Comparison of ENCODE assay signal across 2 cellular contexts in genomic region chr10:33005322-33006282, GRCh38.
TF ChIP-seq lines count a peak whose summit lies in the region.

No MANE protein-coding gene starts in this region.

TF ChIP-seq in HCT116, 20 proteins besides CTCF, POLR2A, EP300 and RAD21:
- no peak for TF ChIP-seq EZH2 (IDR thresholded peaks at IDR 0.05)
- TF ChIP-seq JUND (IDR thresholded peaks at IDR 0.05) = peak; percentile 72
- no peak for TF ChIP-seq EZH2phosphoT487 (IDR thresholded peaks at IDR 0.05; ENCODE audit: borderline replicate concordance)
- TF ChIP-seq, protein P1, sequence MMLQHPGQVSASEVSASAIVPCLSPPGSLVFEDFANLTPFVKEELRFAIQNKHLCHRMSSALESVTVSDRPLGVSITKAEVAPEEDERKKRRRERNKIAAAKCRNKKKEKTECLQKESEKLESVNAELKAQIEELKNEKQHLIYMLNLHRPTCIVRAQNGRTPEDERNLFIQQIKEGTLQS (IDR thresholded peaks at IDR 0.05) = no peak
- peak; percentile 48 for TF ChIP-seq TCF7L2 (IDR thresholded peaks at IDR 0.05; ENCODE audit: borderline replicate concordance, extremely low read depth, insufficient read depth, insufficient read length)
- peak; percentile 10 for TF ChIP-seq YY1 (IDR thresholded peaks at IDR 0.05; ENCODE audit: extremely low read depth, insufficient replicate concordance, low read depth, low read length)
- TF ChIP-seq, protein P2, sequence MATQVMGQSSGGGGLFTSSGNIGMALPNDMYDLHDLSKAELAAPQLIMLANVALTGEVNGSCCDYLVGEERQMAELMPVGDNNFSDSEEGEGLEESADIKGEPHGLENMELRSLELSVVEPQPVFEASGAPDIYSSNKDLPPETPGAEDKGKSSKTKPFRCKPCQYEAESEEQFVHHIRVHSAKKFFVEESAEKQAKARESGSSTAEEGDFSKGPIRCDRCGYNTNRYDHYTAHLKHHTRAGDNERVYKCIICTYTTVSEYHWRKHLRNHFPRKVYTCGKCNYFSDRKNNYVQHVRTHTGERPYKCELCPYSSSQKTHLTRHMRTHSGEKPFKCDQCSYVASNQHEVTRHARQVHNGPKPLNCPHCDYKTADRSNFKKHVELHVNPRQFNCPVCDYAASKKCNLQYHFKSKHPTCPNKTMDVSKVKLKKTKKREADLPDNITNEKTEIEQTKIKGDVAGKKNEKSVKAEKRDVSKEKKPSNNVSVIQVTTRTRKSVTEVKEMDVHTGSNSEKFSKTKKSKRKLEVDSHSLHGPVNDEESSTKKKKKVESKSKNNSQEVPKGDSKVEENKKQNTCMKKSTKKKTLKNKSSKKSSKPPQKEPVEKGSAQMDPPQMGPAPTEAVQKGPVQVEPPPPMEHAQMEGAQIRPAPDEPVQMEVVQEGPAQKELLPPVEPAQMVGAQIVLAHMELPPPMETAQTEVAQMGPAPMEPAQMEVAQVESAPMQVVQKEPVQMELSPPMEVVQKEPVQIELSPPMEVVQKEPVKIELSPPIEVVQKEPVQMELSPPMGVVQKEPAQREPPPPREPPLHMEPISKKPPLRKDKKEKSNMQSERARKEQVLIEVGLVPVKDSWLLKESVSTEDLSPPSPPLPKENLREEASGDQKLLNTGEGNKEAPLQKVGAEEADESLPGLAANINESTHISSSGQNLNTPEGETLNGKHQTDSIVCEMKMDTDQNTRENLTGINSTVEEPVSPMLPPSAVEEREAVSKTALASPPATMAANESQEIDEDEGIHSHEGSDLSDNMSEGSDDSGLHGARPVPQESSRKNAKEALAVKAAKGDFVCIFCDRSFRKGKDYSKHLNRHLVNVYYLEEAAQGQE (IDR thresholded peaks at IDR 0.05; ENCODE audit: low read depth) = no peak
- TF ChIP-seq ZNF274 (IDR thresholded peaks at IDR 0.05; ENCODE audit: low read depth, low read length) = no peak
- TF ChIP-seq, protein P3, sequence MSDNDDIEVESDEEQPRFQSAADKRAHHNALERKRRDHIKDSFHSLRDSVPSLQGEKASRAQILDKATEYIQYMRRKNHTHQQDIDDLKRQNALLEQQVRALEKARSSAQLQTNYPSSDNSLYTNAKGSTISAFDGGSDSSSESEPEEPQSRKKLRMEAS (IDR thresholded peaks at IDR 0.05) = peak; percentile 74
- peak; percentile 78 for TF ChIP-seq FOSL1 (IDR thresholded peaks at IDR 0.05; ENCODE audit: low read depth)
- TF ChIP-seq EGR1 (IDR thresholded peaks at IDR 0.05; ENCODE audit: low read depth) = 0 out of 2 replicates have a peak, but pooled peaks have one; percentile 2
- no peak for TF ChIP-seq ELF1 (IDR thresholded peaks at IDR 0.05; ENCODE audit: borderline replicate concordance, low read depth)
- peak; percentile 97 for TF ChIP-seq SRF (IDR thresholded peaks at IDR 0.05; ENCODE audit: low read depth)
- peak; percentile 66 for TF ChIP-seq SP1 (IDR thresholded peaks at IDR 0.05; ENCODE audit: low read depth)
- TF ChIP-seq CEBPB (IDR thresholded peaks at IDR 0.05; ENCODE audit: low read depth) = peak; percentile 83
- TF ChIP-seq CBX3 (IDR thresholded peaks at IDR 0.05; ENCODE audit: low read depth) = peak; percentile 80
- TF ChIP-seq POLR2AphosphoS5 (IDR thresholded peaks at IDR 0.05; ENCODE audit: low read depth, low read length) = peak; percentile 56; the same call in 1 of the 2 replicates
- no peak; the same call in 1 of the 2 replicates for TF ChIP-seq SIN3A (IDR thresholded peaks at IDR 0.05; ENCODE audit: low read depth)
- no peak for TF ChIP-seq ZBTB33 (IDR thresholded peaks at IDR 0.05; ENCODE audit: extremely low read depth, insufficient replicate concordance, low read length)
- TF ChIP-seq ZFX (IDR thresholded peaks at IDR 0.05) = no peak

TF ChIP-seq in endothelial cell of umbilical vein, 7 proteins besides CTCF, POLR2A, EP300 and RAD21:
- no peak for TF ChIP-seq EZH2 (IDR thresholded peaks at IDR 0.05; ENCODE audit: borderline replicate concordance, low read depth, low read length, severe bottlenecking)
- TF ChIP-seq FOS (IDR thresholded peaks at IDR 0.05; ENCODE audit: borderline replicate concordance, insufficient read depth, low read length) = peak; percentile 92
- peak; percentile 35 for TF ChIP-seq POLR2AphosphoS5 (IDR thresholded peaks at IDR 0.05; ENCODE audit: insufficient read depth, low read depth, low read length)
- TF ChIP-seq MYC (IDR thresholded peaks at IDR 0.05; ENCODE audit: low read depth, low read length) = peak; percentile 70
- TF ChIP-seq, protein P3 (IDR thresholded peaks at IDR 0.05; ENCODE audit: insufficient read depth, insufficient read length) = peak; percentile 30
- peak; percentile 16 for TF ChIP-seq GATA2 (IDR thresholded peaks at IDR 0.05; ENCODE audit: insufficient read depth, insufficient read length, low read depth, low read length)
- TF ChIP-seq JUN (IDR thresholded peaks at IDR 0.05; ENCODE audit: borderline replicate concordance, insufficient read depth, insufficient read length, low read depth) = peak; percentile 63
